10 cellular contexts compared by ENCODE assay signal in genomic region chr2:222671259-222672067, GRCh38. TPM values are rescaled to one million over a fixed set of nuclear protein-coding genes. Genes with fewer than 3 reads are reported as not detected.
DNase-seq lines count a peak whose midpoint lies in the region; ATAC-seq and TF ChIP-seq lines count a peak whose summit lies in the region.
"Had no signal": no experiment of that assay in that cellular context is flagged by ENCODE, and none has a peak within 500 bp of the region (broad histone marks: within the 10 kb centered on the region; RNA-seq: fewer than 3 reads in every experiment).

Gene MOGAT1, plus strand, starts transcription at chr2:222671658. Its CDS starts 128 bp downstream, at chr2:222671786.

- no peaks in the 10 kb centered on the region for H3K9me3 ChIP-seq in body of pancreas
- no peaks in the 10 kb centered on the region for H3K9me3 ChIP-seq in gastrocnemius medialis

- TF ChIP-seq POLR2A in body of pancreas (IDR thresholded peaks at IDR 0.05) (peak; percentile 41 to 46 (median 44)), gastrocnemius medialis (IDR thresholded peaks at IDR 0.05) (no peak)

- H3K4me3 ChIP-seq in body of pancreas (peak within 1 kb of the TSS; percentile 19 to 23), gastrocnemius medialis (peak within 1 kb of the TSS; percentile 60 to 73 (median 64))

- H3K9me3 Mint-ChIP-seq in IgD-negative memory B cell: no peaks in the 10 kb centered on the region

- peak in 5 of 7 experiments; percentile 13 to 38 (median 18) for TF ChIP-seq CTCF in body of pancreas (IDR thresholded peaks at IDR 0.05)
- no peak for TF ChIP-seq CTCF in gastrocnemius medialis (IDR thresholded peaks at IDR 0.05 in 4 of 5, conservative IDR thresholded peaks at IDR 0.05 in 1 of 5)

- H3K27ac Mint-ChIP-seq in IgD-negative memory B cell: no peak within 1 kb of the TSS

- H3K27me3 Mint-ChIP-seq in IgD-negative memory B cell: peaks cover 40% of the 10 kb centered on the region

- no peaks in the 10 kb centered on the region for H3K27me3 ChIP-seq in body of pancreas
- no peaks in the 10 kb centered on the region for H3K27me3 ChIP-seq in gastrocnemius medialis

- H3K4me3 Mint-ChIP-seq in IgD-negative memory B cell: peak within 1 kb of the TSS in 3 of 4 donors; percentile 33 to 58 (median 47)

- H3K36me3 ChIP-seq in body of pancreas (replicated peaks in 1 of 2; ENCODE audit: insufficient read depth in 1 of 2, low read depth in 2 of 2) (no peaks in the 10 kb centered on the region), gastrocnemius medialis (no peaks in the 10 kb centered on the region)

- H3K4me1 Mint-ChIP-seq in IgD-negative memory B cell: peaks cover 0 to 7% (median 5%) of the 10 kb centered on the region in 3 donors

- peak; percentile 45 for DNase-seq in Daoy (ENCODE audit: low read depth)
- DNase-seq in body of pancreas: peak; percentile 48 to 66 (median 57)
- DNase-seq in iPS-NIHi11 (ENCODE audit: low spot score): peak; percentile 87
- peak in 1 of 2 donors; percentile 21 for DNase-seq in gastrocnemius medialis
- DNase-seq in SIG-M5 (lab: John Stamatoyannopoulos, UW): no peak
- DNase-seq in stimulated activated CD4-positive, alpha-beta T cell treated with anti-CD3 and anti-CD28 coated beads, Interleukin-4, amount 100 ng/mL, for 24 hours: no peak

- 3 to 8% methylated on average over 14 to 66 of the region's 66 CpGs for WGBS in body of pancreas, 2 donors

- ATAC-seq in body of pancreas: peak; percentile 85
- ATAC-seq in gastrocnemius medialis: peak; percentile 76 to 84
- no peak for ATAC-seq in HG03354 (IDR thresholded peaks at IDR 0.05; ENCODE audit: poor library complexity, severe bottlenecking, unreplicated experiment)

- intact Hi-C loops in body of pancreas (cut with DNase I) (no loop called here), gastrocnemius medialis (cut with DNase I; ENCODE audit: low total_unique reads) (no loop called here)

- H3K4me1 ChIP-seq in body of pancreas (peaks cover 19% of the 10 kb centered on the region), gastrocnemius medialis (peaks cover 0 to 4% of the 10 kb centered on the region in 2 donors)

- in situ Hi-C loops in gastrocnemius medialis (cut with MboI; ENCODE audit: low sequenced_read_pairs in 4 of 4): no loop called here

- H3K27ac ChIP-seq in body of pancreas (peak within 1 kb of the TSS in 2 of 4 donors; percentile 34), gastrocnemius medialis (peak within 1 kb of the TSS in 2 of 4 donors; percentile 14 to 35)

- H3K36me3 Mint-ChIP-seq in IgD-negative memory B cell: no peaks in the 10 kb centered on the region

RNA-seq across cellular contexts. Expression of gene MOGAT1, which starts in this region (rescaled TPM):
- not detected in 2 replicates for total RNA-seq in Daoy (2014; rRNA removed; shearing (Covaris generic))
- not detected for polyA plus RNA-seq in IgD-negative memory B cell
- 1 to 10 TPM in 1 of 2 donors, not detected in 1; 1.8 TPM for total RNA-seq in body of pancreas
- not detected for total RNA-seq in gastrocnemius medialis
- total RNA-seq: LHCN-M2, renal cortical epithelial cell had no signal

Comparison
In these comparisons a context has a peak if more than half of its experiments do, and no peak if none do; other contexts are left out.
1. Peak in DNase-seq in Daoy; RNA of the gene not detected or under 1 TPM.
2. Peak in ATAC-seq and H3K4me3 ChIP-seq in gastrocnemius medialis; RNA of the gene not detected or under 1 TPM.
3. DNase-seq: peak in body of pancreas (4 of 4) and iPS-NIHi11 (single experiment); none in SIG-M5 (single experiment) and stimulated activated CD4-positive, alpha-beta T cell treated with anti-CD3 and anti-CD28 coated beads, Interleukin-4, amount 100 ng/mL, for 24 hours (single experiment).
4. CTCF ChIP-seq: peak in body of pancreas (5 of 7); none in gastrocnemius medialis (0 of 5).
5. POLR2A ChIP-seq: peak in body of pancreas (3 of 3); none in gastrocnemius medialis (0 of 2).